ENCODE assay signal across 1 cellular context in the genomic region with DNA sequence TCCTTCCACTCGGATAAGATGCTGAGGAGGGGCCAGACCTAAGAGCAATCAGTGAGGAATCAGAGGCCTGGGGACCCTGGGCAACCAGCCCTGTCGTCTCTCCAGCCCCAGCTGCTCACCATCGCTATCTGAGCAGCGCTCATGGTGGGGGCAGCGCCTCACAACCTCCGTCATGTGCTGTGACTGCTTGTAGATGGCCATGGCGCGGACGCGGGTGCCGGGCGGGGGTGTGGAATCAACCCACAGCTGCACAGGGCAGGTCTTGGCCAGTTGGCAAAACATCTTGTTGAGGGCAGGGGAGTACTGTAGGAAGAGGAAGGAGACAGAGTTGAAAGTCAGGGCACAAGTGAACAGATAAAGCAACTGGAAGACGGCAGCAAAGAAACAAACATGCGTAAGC.
TF ChIP-seq lines count a peak whose summit lies in the region.

No MANE protein-coding gene starts in this region.

TF ChIP-seq in GM23338, 12 proteins besides CTCF, POLR2A, EP300 and RAD21 (continued from another document):
- TF ChIP-seq, protein P1, sequence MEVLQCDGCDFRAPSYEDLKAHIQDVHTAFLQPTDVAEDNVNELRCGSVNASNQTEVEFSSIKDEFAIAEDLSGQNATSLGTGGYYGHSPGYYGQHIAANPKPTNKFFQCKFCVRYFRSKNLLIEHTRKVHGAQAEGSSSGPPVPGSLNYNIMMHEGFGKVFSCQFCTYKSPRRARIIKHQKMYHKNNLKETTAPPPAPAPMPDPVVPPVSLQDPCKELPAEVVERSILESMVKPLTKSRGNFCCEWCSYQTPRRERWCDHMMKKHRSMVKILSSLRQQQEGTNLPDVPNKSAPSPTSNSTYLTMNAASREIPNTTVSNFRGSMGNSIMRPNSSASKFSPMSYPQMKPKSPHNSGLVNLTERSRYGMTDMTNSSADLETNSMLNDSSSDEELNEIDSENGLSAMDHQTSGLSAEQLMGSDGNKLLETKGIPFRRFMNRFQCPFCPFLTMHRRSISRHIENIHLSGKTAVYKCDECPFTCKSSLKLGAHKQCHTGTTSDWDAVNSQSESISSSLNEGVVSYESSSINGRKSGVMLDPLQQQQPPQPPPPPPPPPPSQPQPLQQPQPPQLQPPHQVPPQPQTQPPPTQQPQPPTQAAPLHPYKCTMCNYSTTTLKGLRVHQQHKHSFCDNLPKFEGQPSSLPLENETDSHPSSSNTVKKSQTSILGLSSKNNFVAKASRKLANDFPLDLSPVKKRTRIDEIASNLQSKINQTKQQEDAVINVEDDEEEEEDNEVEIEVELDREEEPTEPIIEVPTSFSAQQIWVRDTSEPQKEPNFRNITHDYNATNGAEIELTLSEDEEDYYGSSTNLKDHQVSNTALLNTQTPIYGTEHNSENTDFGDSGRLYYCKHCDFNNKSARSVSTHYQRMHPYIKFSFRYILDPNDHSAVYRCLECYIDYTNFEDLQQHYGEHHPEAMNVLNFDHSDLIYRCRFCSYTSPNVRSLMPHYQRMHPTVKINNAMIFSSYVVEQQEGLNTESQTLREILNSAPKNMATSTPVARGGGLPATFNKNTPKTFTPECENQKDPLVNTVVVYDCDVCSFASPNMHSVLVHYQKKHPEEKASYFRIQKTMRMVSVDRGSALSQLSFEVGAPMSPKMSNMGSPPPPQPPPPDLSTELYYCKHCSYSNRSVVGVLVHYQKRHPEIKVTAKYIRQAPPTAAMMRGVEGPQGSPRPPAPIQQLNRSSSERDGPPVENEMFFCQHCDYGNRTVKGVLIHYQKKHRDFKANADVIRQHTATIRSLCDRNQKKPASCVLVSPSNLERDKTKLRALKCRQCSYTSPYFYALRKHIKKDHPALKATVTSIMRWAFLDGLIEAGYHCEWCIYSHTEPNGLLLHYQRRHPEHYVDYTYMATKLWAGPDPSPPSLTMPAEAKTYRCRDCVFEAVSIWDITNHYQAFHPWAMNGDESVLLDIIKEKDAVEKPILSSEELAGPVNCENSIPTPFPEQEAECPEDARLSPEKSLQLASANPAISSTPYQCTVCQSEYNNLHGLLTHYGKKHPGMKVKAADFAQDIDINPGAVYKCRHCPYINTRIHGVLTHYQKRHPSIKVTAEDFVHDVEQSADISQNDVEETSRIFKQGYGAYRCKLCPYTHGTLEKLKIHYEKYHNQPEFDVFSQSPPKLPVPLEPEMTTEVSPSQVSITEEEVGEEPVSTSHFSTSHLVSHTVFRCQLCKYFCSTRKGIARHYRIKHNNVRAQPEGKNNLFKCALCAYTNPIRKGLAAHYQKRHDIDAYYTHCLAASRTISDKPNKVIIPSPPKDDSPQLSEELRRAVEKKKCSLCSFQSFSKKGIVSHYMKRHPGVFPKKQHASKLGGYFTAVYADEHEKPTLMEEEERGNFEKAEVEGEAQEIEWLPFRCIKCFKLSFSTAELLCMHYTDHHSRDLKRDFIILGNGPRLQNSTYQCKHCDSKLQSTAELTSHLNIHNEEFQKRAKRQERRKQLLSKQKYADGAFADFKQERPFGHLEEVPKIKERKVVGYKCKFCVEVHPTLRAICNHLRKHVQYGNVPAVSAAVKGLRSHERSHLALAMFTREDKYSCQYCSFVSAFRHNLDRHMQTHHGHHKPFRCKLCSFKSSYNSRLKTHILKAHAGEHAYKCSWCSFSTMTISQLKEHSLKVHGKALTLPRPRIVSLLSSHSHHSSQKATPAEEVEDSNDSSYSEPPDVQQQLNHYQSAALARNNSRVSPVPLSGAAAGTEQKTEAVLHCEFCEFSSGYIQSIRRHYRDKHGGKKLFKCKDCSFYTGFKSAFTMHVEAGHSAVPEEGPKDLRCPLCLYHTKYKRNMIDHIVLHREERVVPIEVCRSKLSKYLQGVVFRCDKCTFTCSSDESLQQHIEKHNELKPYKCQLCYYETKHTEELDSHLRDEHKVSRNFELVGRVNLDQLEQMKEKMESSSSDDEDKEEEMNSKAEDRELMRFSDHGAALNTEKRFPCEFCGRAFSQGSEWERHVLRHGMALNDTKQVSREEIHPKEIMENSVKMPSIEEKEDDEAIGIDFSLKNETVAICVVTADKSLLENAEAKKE (CRISPR knock-in tag; IDR thresholded peaks at IDR 0.05), result no peak
- TF ChIP-seq JUNB (IDR thresholded peaks at IDR 0.05; ENCODE audit: unreplicated experiment) (no peak), NANOG (IDR thresholded peaks at IDR 0.05; ENCODE audit: borderline replicate concordance) (no peak), POLR2AphosphoS5 (IDR thresholded peaks at IDR 0.05; ENCODE audit: low read depth) (no peak), EZH2phosphoT487 (IDR thresholded peaks at IDR 0.05; ENCODE audit: unreplicated experiment) (no peak), ZNF331 (CRISPR knock-in tag; IDR thresholded peaks at IDR 0.05; ENCODE audit: low read depth) (no peak)
- TF ChIP-seq, protein P2, sequence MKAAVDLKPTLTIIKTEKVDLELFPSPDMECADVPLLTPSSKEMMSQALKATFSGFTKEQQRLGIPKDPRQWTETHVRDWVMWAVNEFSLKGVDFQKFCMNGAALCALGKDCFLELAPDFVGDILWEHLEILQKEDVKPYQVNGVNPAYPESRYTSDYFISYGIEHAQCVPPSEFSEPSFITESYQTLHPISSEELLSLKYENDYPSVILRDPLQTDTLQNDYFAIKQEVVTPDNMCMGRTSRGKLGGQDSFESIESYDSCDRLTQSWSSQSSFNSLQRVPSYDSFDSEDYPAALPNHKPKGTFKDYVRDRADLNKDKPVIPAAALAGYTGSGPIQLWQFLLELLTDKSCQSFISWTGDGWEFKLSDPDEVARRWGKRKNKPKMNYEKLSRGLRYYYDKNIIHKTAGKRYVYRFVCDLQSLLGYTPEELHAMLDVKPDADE (IDR thresholded peaks at IDR 0.05), result no peak
- TF ChIP-seq, protein P3, sequence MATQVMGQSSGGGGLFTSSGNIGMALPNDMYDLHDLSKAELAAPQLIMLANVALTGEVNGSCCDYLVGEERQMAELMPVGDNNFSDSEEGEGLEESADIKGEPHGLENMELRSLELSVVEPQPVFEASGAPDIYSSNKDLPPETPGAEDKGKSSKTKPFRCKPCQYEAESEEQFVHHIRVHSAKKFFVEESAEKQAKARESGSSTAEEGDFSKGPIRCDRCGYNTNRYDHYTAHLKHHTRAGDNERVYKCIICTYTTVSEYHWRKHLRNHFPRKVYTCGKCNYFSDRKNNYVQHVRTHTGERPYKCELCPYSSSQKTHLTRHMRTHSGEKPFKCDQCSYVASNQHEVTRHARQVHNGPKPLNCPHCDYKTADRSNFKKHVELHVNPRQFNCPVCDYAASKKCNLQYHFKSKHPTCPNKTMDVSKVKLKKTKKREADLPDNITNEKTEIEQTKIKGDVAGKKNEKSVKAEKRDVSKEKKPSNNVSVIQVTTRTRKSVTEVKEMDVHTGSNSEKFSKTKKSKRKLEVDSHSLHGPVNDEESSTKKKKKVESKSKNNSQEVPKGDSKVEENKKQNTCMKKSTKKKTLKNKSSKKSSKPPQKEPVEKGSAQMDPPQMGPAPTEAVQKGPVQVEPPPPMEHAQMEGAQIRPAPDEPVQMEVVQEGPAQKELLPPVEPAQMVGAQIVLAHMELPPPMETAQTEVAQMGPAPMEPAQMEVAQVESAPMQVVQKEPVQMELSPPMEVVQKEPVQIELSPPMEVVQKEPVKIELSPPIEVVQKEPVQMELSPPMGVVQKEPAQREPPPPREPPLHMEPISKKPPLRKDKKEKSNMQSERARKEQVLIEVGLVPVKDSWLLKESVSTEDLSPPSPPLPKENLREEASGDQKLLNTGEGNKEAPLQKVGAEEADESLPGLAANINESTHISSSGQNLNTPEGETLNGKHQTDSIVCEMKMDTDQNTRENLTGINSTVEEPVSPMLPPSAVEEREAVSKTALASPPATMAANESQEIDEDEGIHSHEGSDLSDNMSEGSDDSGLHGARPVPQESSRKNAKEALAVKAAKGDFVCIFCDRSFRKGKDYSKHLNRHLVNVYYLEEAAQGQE (IDR thresholded peaks at IDR 0.05; ENCODE audit: unreplicated experiment), result no peak
